8 cellular contexts compared by ENCODE assay signal in the genomic region with DNA sequence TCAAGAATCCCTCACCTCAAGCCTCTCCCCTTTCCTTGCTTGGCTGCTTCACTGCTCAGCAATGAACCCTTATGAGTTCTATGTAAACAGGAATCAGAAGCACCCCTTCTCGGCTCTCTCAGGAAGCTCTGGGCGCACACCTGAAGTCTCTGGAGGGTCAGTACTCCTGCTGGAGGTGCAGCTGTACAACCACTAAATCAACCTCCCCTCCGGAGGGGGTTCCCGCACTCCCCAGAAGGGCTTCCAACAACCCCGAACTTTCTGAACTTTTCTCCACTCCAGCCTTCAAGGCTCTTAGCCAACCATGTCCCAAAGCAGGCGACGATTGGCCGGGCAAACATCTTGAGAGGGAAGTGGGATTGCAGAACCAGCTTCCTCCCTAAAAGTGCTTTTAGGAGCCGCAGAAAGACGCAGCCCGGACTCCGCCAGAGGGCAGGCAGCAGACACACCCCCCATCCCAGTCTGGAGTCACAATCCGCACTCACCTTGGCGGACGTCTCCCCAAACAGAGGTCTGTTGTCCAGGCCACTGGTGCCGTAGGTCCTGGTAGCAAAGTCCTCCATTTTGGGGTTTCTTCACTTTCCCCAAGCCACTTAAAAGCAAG. TPM values are rescaled to one million over a fixed set of nuclear protein-coding genes. Genes with fewer than 3 reads are reported as not detected.
DNase-seq lines count a peak whose midpoint lies in the region; ATAC-seq and TF ChIP-seq lines count a peak whose summit lies in the region.

No MANE protein-coding gene starts in this region.

- peaks cover 37% of the 10 kb centered on the region for H3K4me1 Mint-ChIP-seq in activated CD4-positive, alpha-beta memory T cell treated with anti-CD3 and anti-CD28 coated beads for 36 hours (ENCODE audit: low read depth)

- H3K4me1 ChIP-seq in BLaER1 treated with 17β-estradiol and CSF1 and Interleukin-3, amounts not matched to agents 10 nM and 100 nM = peaks cover 44 to 53% (median 50%) of the 10 kb centered on the region in 10 experiments
- H3K4me1 ChIP-seq in esophagus (ENCODE audit: control insufficient read depth in 2 of 2, insufficient read depth in 2 of 2, low read length in 1 of 2) (peaks cover 0 to 2% of the 10 kb centered on the region in 2 donors), mucosa of rectum (ENCODE audit: control insufficient read depth in 2 of 2, insufficient read depth in 2 of 2, low read length in 2 of 2) (peaks cover 19 to 21% of the 10 kb centered on the region in 2 donors), thyroid gland (peaks cover 28 to 36% of the 10 kb centered on the region in 2 donors)

- peak overlapping the region; percentile 85 to 97 (median 94) for H3K4me3 ChIP-seq in BLaER1 treated with 17β-estradiol and CSF1 and Interleukin-3, amounts not matched to agents 10 nM and 100 nM
- H3K4me3 ChIP-seq in esophagus (ENCODE audit: low read depth in 1 of 2, low read length in 2 of 2) = peak overlapping the region; percentile 87 to 95
- H3K4me3 ChIP-seq in mucosa of rectum (ENCODE audit: low read length in 2 of 2) = peak overlapping the region; percentile 91 to 98
- H3K4me3 ChIP-seq in thyroid gland (replicated peaks in 1 of 3) = peak overlapping the region; percentile 78 to 90 (median 78)

- H3K36me3 Mint-ChIP-seq in activated CD4-positive, alpha-beta memory T cell treated with anti-CD3 and anti-CD28 coated beads for 36 hours = peaks cover 25% of the 10 kb centered on the region

- DNase-seq in Kasumi-1 (lab: John Stamatoyannopoulos, UW) (peak; percentile 67 to 71), thyroid gland (peak; percentile 94 to 96), NCI-H774 (lab: John Stamatoyannopoulos, UW) (no peak)
- peak; percentile 51 for DNase-seq in activated CD4-positive, alpha-beta memory T cell treated with anti-CD3 and anti-CD28 coated beads for 36 hours

- H3K4me3 Mint-ChIP-seq in activated CD4-positive, alpha-beta memory T cell treated with anti-CD3 and anti-CD28 coated beads for 36 hours = peak overlapping the region; percentile 99

- intact Hi-C loops in activated CD4-positive, alpha-beta memory T cell treated with anti-CD3 and anti-CD28 coated beads for 36 hours (cut with micrococcal nuclease) = loop anchor here (5.0 kb wide), 4 partner anchors 37 to 998 kb away; partner anchors contain the start of gene ADAM22
- intact Hi-C loops in thyroid gland (cut with DNase I) = no loop called here

- H3K27me3 Mint-ChIP-seq in activated CD4-positive, alpha-beta memory T cell treated with anti-CD3 and anti-CD28 coated beads for 36 hours = no peaks in the 10 kb centered on the region

- peak overlapping the region; percentile 96 for H3K27ac Mint-ChIP-seq in activated CD4-positive, alpha-beta memory T cell treated with anti-CD3 and anti-CD28 coated beads for 36 hours

- no peaks in the 10 kb centered on the region for H3K9me3 Mint-ChIP-seq in activated CD4-positive, alpha-beta memory T cell treated with anti-CD3 and anti-CD28 coated beads for 36 hours

- H3K27me3 ChIP-seq in BLaER1 treated with 17β-estradiol and CSF1 and Interleukin-3, amounts not matched to agents 10 nM and 100 nM = no peaks in the 10 kb centered on the region
- H3K27me3 ChIP-seq in esophagus (ENCODE audit: control insufficient read depth in 1 of 2, insufficient read depth in 2 of 2, low read length in 2 of 2) = no peaks in the 10 kb centered on the region
- peaks cover 4 to 5% of the 10 kb centered on the region in 2 donors for H3K27me3 ChIP-seq in mucosa of rectum (ENCODE audit: control insufficient read depth in 2 of 2, insufficient read depth in 2 of 2, low read length in 2 of 2)
- no peaks in the 10 kb centered on the region for H3K27me3 ChIP-seq in thyroid gland

- ATAC-seq in GM19452 (IDR thresholded peaks at IDR 0.05; ENCODE audit: unreplicated experiment) = peak; percentile 0

- 2% methylated on average over 16 of the region's 16 CpGs for WGBS in esophagus, 2 donors
- WGBS in thyroid gland, 2 donors = 2 to 13% methylated on average over 15 to 16 of the region's 16 CpGs

- H3K9ac ChIP-seq in BLaER1 treated with 17β-estradiol and CSF1 and Interleukin-3, amounts not matched to agents 10 nM and 100 nM = peak overlapping the region; percentile 91 to 98 (median 97)
- peak overlapping the region; percentile 88 to 93 for H3K9ac ChIP-seq in mucosa of rectum (ENCODE audit: low read depth in 1 of 2, low read length in 2 of 2)

- H3K9me3 ChIP-seq in BLaER1 treated with 17β-estradiol and CSF1 and Interleukin-3, amounts not matched to agents 10 nM and 100 nM (replicated peaks in 1 of 11) = no peaks in the 10 kb centered on the region
- no peaks in the 10 kb centered on the region for H3K9me3 ChIP-seq in esophagus (ENCODE audit: control insufficient read depth in 2 of 2, insufficient read depth in 1 of 2, low read depth in 1 of 2, low read length in 1 of 2)
- H3K9me3 ChIP-seq in mucosa of rectum (ENCODE audit: control insufficient read depth in 2 of 2, low read length in 2 of 2) = no peaks in the 10 kb centered on the region
- H3K9me3 ChIP-seq in thyroid gland = no peaks in the 10 kb centered on the region

- TF ChIP-seq CTCF in thyroid gland (IDR thresholded peaks at IDR 0.05) = peak in 4 of 6 experiments; percentile 3 to 35 (median 18)

- CTCF ChIA-PET in activated CD4-positive, alpha-beta memory T cell treated with anti-CD3 and anti-CD28 coated beads for 36 hours (lab: Charles Lee) = interaction anchor here (0.9 to 5.9 kb wide), 5 partner anchors 17 to 160 kb away, joined by 3 to 53 read pairs (median 4); partner anchors contain the start of genes DMTF1 and ELAPOR2

- POLR2A ChIA-PET in activated CD4-positive, alpha-beta memory T cell treated with anti-CD3 and anti-CD28 coated beads for 36 hours (lab: Charles Lee) = interaction anchor here (1.0 to 7.3 kb wide), 6 partner anchors 11 to 285 kb away, joined by 3 to 104 read pairs (median 6); partner anchors contain the start of gene DMTF1

- peak in 1 of 2 donors; percentile 89 for TF ChIP-seq POLR2A in thyroid gland (IDR thresholded peaks at IDR 0.05)

- H3K27ac ChIP-seq in BLaER1 treated with 17β-estradiol and CSF1 and Interleukin-3, amounts not matched to agents 10 nM and 100 nM = peak overlapping the region; percentile 76 to 98 (median 96)
- H3K27ac ChIP-seq in esophagus (ENCODE audit: low read depth in 2 of 2, low read length in 1 of 2) (peak overlapping the region; percentile 84 to 91), mucosa of rectum (ENCODE audit: low read depth in 2 of 2, low read length in 2 of 2) (peak overlapping the region; percentile 84 to 86), thyroid gland (peak overlapping the region; percentile 94 to 99 (median 97))

- peak overlapping the region; percentile 92 to 99 (median 97) for H3K4me2 ChIP-seq in BLaER1 treated with 17β-estradiol and CSF1 and Interleukin-3, amounts not matched to agents 10 nM and 100 nM

- peaks cover 0 to 20% (median 4%) of the 10 kb centered on the region in 11 experiments; a peak in 4 of 22 replicates for H3K36me3 ChIP-seq in BLaER1 treated with 17β-estradiol and CSF1 and Interleukin-3, amounts not matched to agents 10 nM and 100 nM
- H3K36me3 ChIP-seq in esophagus (ENCODE audit: control insufficient read depth in 2 of 2, insufficient read depth in 2 of 2, low read length in 1 of 2) = no peaks in the 10 kb centered on the region
- no peaks in the 10 kb centered on the region for H3K36me3 ChIP-seq in mucosa of rectum (ENCODE audit: control insufficient read depth in 2 of 2, insufficient read depth in 2 of 2, low read length in 2 of 2)
- no peaks in the 10 kb centered on the region for H3K36me3 ChIP-seq in thyroid gland

- H4K20me1 ChIP-seq in BLaER1 treated with 17β-estradiol and CSF1 and Interleukin-3, amounts not matched to agents 10 nM and 100 nM = peaks cover 14 to 53% (median 31%) of the 10 kb centered on the region in 11 experiments; a peak in 18 of 22 replicates

RNA-seq across cellular contexts. Expression of gene TMEM243, which starts 0.5 kb away (rescaled TPM):
- 10 to 100 TPM; 44.7 to 47.8 TPM for total RNA-seq in activated CD4-positive, alpha-beta memory T cell treated with anti-CD3 and anti-CD28 coated beads for 36 hours
- 10 to 100 TPM; 11.5 to 12.9 TPM for polyA plus RNA-seq in esophagus
- total RNA-seq in thyroid gland = 100 to 1,000 TPM; 122 to 142 (median 133) TPM
